In genomic region chr20:45157977-45158376, GRCh38 we compare ENCODE assay signal across 15 cellular contexts. TPM values are rescaled to one million over a fixed set of nuclear protein-coding genes. Genes with fewer than 3 reads are reported as not detected.
A peak's percentile ranks its signal among the peaks of the same experiment; 100 is the strongest.
DNase-seq lines count a peak whose midpoint lies in the region; ATAC-seq and TF ChIP-seq lines count a peak whose summit lies in the region.
"Had no signal": no experiment of that assay in that cellular context is flagged by ENCODE, and none has a peak within 500 bp of the region (broad histone marks: within the 10 kb centered on the region; RNA-seq: fewer than 3 reads in every experiment).

No MANE protein-coding gene starts in this region.

- no peak overlapping the region for H3K4me2 ChIP-seq in IMR-90 (ENCODE audit: low read depth, low read length)
- no peak overlapping the region for H3K4me2 ChIP-seq in mesenchymal stem cell (ENCODE audit: low read length, poor library complexity, severe bottlenecking)
- H3K4me2 ChIP-seq: BLaER1 had no signal

- in situ Hi-C loops in IMR-90 (cut with MboI; ENCODE audit: low sequenced_read_pairs) = no loop called here

- H4K5ac ChIP-seq in IMR-90 (ENCODE audit: low read depth, low read length) = no peak overlapping the region

- no peak for TF ChIP-seq CTCF in AG10803 (conservative IDR thresholded peaks at IDR 0.05; ENCODE audit: low read length)
- TF ChIP-seq CTCF in IMR-90 (conservative IDR thresholded peaks at IDR 0.05; ENCODE audit: low read depth, low read length) = no peak
- no peak for TF ChIP-seq CTCF in colonic mucosa (IDR thresholded peaks at IDR 0.05)

- no peak overlapping the region for H2BK120ac ChIP-seq in IMR-90 (ENCODE audit: low read depth, low read length)
- H2BK120ac ChIP-seq in mesenchymal stem cell (ENCODE audit: low read depth, low read length) = no peak overlapping the region

- H2BK15ac ChIP-seq in IMR-90 (ENCODE audit: low read depth, low read length) (no peak overlapping the region), mesenchymal stem cell (ENCODE audit: low read depth, poor library complexity, severe bottlenecking) (no peak overlapping the region)

- no peak overlapping the region for H3K27ac ChIP-seq in IMR-90 (ENCODE audit: insufficient read depth, low read length)
- peak overlapping the region; percentile 68 for H3K27ac ChIP-seq in colonic mucosa
- H3K27ac ChIP-seq in mesenchymal stem cell (ENCODE audit: low read length, poor library complexity, severe bottlenecking) = no peak overlapping the region
- H3K27ac ChIP-seq: BLaER1, parathyroid adenoma, SK-N-MC had no signal

- H3K27me3 ChIP-seq in IMR-90 (ENCODE audit: control insufficient read depth, insufficient read depth, low read length) (peaks cover 4% of the 10 kb centered on the region), colonic mucosa (no peaks in the 10 kb centered on the region), mesenchymal stem cell (ENCODE audit: control insufficient read depth in 1 of 2, insufficient read depth in 1 of 2, low read length in 2 of 2) (peaks cover 8 to 19% of the 10 kb centered on the region in 2 experiments)
- H3K27me3 ChIP-seq: BLaER1 had no signal

- no peak for TF ChIP-seq RAD21 in IMR-90 (IDR thresholded peaks at IDR 0.05; ENCODE audit: low read length)

- WGBS in IMR-90 (ENCODE audit: extremely low coverage in 2 of 2, insufficient read length in 1 of 2), 2 experiments = no CpG with 5 or more reads among the region's 1 CpG
- WGBS in mesenchymal stem cell = 35% methylated on average over 1 of the region's 1 CpG

- POLR2A ChIA-PET in IMR-90 (lab: Charles Lee; ENCODE audit: unreplicated experiment) = no interaction called here

- H2AFZ ChIP-seq in IMR-90 (replicated peaks; ENCODE audit: low read length, poor library complexity) = no peak overlapping the region
- no peak overlapping the region for H2AFZ ChIP-seq in mesenchymal stem cell (ENCODE audit: low read depth, low read length)
- H2AFZ ChIP-seq: parathyroid adenoma had no signal

- H4K91ac ChIP-seq in IMR-90 (ENCODE audit: insufficient read depth, low read depth, low read length) (no peak overlapping the region), mesenchymal stem cell (ENCODE audit: low read length) (no peak overlapping the region)

- H3K9me3 ChIP-seq in IMR-90 (ENCODE audit: control insufficient read depth, insufficient read depth, low read length) (no peaks in the 10 kb centered on the region), colonic mucosa (no peaks in the 10 kb centered on the region), mesenchymal stem cell (ENCODE audit: control insufficient read depth, low read length) (peaks cover 22% of the 10 kb centered on the region)

- no peak overlapping the region for H3K56ac ChIP-seq in IMR-90 (ENCODE audit: extremely low read depth, insufficient read depth, low read length)

- no peak overlapping the region for H4K8ac ChIP-seq in IMR-90 (ENCODE audit: low read depth in 2 of 2, low read length in 2 of 2)
- H4K8ac ChIP-seq in mesenchymal stem cell (ENCODE audit: low read length) = no peak overlapping the region

- H3K4me1 ChIP-seq in IMR-90 (ENCODE audit: control insufficient read depth, insufficient read depth, low read length) (peaks cover 2% of the 10 kb centered on the region; the same call in 1 of the 2 replicates), colonic mucosa (no peaks in the 10 kb centered on the region), mesenchymal stem cell (ENCODE audit: control insufficient read depth, insufficient read depth, low read depth, low read length) (no peaks in the 10 kb centered on the region)
- H3K4me1 ChIP-seq: BLaER1, parathyroid adenoma had no signal

- H2AK5ac ChIP-seq in IMR-90 (ENCODE audit: low read depth, low read length) = no peak overlapping the region
- no peak overlapping the region for H2AK5ac ChIP-seq in mesenchymal stem cell (ENCODE audit: low read length, severe bottlenecking)

- dilution Hi-C loops in IMR-90 (cut with HindIII; ENCODE audit: low sequenced_read_pairs, unreplicated experiment) = no loop called here

- no peaks in the 10 kb centered on the region for H4K20me1 ChIP-seq in IMR-90 (ENCODE audit: insufficient read depth, low read length)
- H4K20me1 ChIP-seq: BLaER1 had no signal

- H3K14ac ChIP-seq in IMR-90 (replicated peaks; ENCODE audit: low read depth, low read length) (no peak overlapping the region), mesenchymal stem cell (ENCODE audit: low read length in 2 of 2) (no peak overlapping the region)

- no peak overlapping the region for H3K4me3 ChIP-seq in AG10803 (ENCODE audit: low read length)
- no peak overlapping the region for H3K4me3 ChIP-seq in IMR-90 (ENCODE audit: insufficient read depth, low read depth, low read length)
- H3K4me3 ChIP-seq in colonic mucosa = no peak overlapping the region
- H3K4me3 ChIP-seq in mesenchymal stem cell (ENCODE audit: insufficient read depth in 1 of 2, low read depth in 1 of 2, low read length in 2 of 2) = peak overlapping the region in 1 of 2 experiments; percentile 25
- H3K4me3 ChIP-seq: BLaER1, K562, SK-N-MC had no signal

- H3K79me1 ChIP-seq in IMR-90 (ENCODE audit: low read depth in 1 of 2, low read length in 2 of 2) (no peaks in the 10 kb centered on the region), mesenchymal stem cell (replicated peaks; ENCODE audit: low read length, poor library complexity, severe bottlenecking) (no peaks in the 10 kb centered on the region)

- H3K4ac ChIP-seq in IMR-90 (ENCODE audit: low read depth, low read length) (no peak overlapping the region), mesenchymal stem cell (ENCODE audit: low read depth in 1 of 2, low read length in 2 of 2) (no peak overlapping the region)

- no peak overlapping the region for H2AK9ac ChIP-seq in IMR-90 (replicated peaks; ENCODE audit: low read depth, low read length, poor library complexity)

- ATAC-seq in IMR-90 (ENCODE audit: low read depth) (peak; percentile 60), GM18517 (IDR thresholded peaks at IDR 0.05; ENCODE audit: unreplicated experiment) (no peak)
- ATAC-seq: K562 had no signal

- H2BK5ac ChIP-seq in IMR-90 (ENCODE audit: low read depth, low read length, poor library complexity, severe bottlenecking) (no peak overlapping the region), mesenchymal stem cell (ENCODE audit: low read depth, low read length, poor library complexity, severe bottlenecking) (no peak overlapping the region)

- H2BK20ac ChIP-seq in IMR-90 (ENCODE audit: low read depth, low read length) = no peak overlapping the region

- peak; percentile 77 for DNase-seq in AG10803 (ENCODE audit: low read depth)
- peak; percentile 43 for DNase-seq in IMR-90
- peak; percentile 75 for DNase-seq in colonic mucosa
- peak; percentile 69 for DNase-seq in mesenchymal stem cell
- no peak for DNase-seq in NCI-H345 (lab: John Stamatoyannopoulos, UW)
- DNase-seq in SKM-1 (lab: John Stamatoyannopoulos, UW; ENCODE audit: unreplicated experiment) = no peak
- DNase-seq in COLO668 (lab: John Stamatoyannopoulos, UW; ENCODE audit: unreplicated experiment) = no peak
- DNase-seq: activated CD4-positive, alpha-beta memory T cell treated with anti-CD3 and anti-CD28 coated beads, Interleukin-2, amount 10 ng/mL, durations not matched to agents 7 days and 5 days had no signal

- no peaks in the 10 kb centered on the region for H3K9me1 ChIP-seq in IMR-90 (ENCODE audit: insufficient read depth, low read length)

- H3K18ac ChIP-seq in IMR-90 (ENCODE audit: low read depth, low read length) (no peak overlapping the region), mesenchymal stem cell (ENCODE audit: low read depth in 1 of 2, low read length in 2 of 2) (no peak overlapping the region)

- CTCF ChIA-PET in IMR-90 (lab: Yijun Ruan, JAX) = interaction anchor here (0.6 kb wide), 1 partner anchor 259 kb away, joined by 3 read pairs; no protein-coding TSS in a partner anchor

- no peak for TF ChIP-seq POLR2A in IMR-90 (IDR thresholded peaks at IDR 0.05; ENCODE audit: low read depth, low read length)

- intact Hi-C loops in IMR-90 (cut with micrococcal nuclease) = no loop called here
- intact Hi-C loops in colonic mucosa (cut with DNase I) = no loop called here

- no peaks in the 10 kb centered on the region for H3K36me3 ChIP-seq in IMR-90 (ENCODE audit: control insufficient read depth, insufficient read depth, low read length)
- H3K36me3 ChIP-seq in colonic mucosa = no peaks in the 10 kb centered on the region
- no peaks in the 10 kb centered on the region for H3K36me3 ChIP-seq in mesenchymal stem cell (ENCODE audit: control insufficient read depth in 1 of 2, insufficient read depth in 2 of 2, low read depth in 1 of 2, low read length in 2 of 2)
- H3K36me3 ChIP-seq: BLaER1 had no signal

- H3K23ac ChIP-seq in IMR-90 (ENCODE audit: low read depth, low read length) (no peak overlapping the region), mesenchymal stem cell (ENCODE audit: low read length in 2 of 2) (no peak overlapping the region)

- H3K9ac ChIP-seq in IMR-90 (ENCODE audit: low read depth, low read length) (no peak overlapping the region), colonic mucosa (ENCODE audit: low read depth in 2 of 2, low read length in 2 of 2) (no peak overlapping the region), mesenchymal stem cell (ENCODE audit: low read length) (peak overlapping the region; percentile 15)
- H3K9ac ChIP-seq: BLaER1, parathyroid adenoma had no signal

- no TSS peak for BruUV-seq in IMR-90 (replicated peaks; lab: Mats Ljungman, UMichigan)

- no peak overlapping the region for H2BK12ac ChIP-seq in mesenchymal stem cell (ENCODE audit: low read length in 2 of 2)

RNA-seq across cellular contexts. Expression of gene PI3, which starts 16.7 kb away (rescaled TPM):
- total RNA-seq in IMR-90 (2012; rRNA removed) (not detected in 2 replicates), colonic mucosa (100 to 1,000 TPM in 1 of 2 donors, 10 to 100 TPM in 1; 93.4 to 262 TPM)
- not detected in 2 replicates for polyA plus RNA-seq in IMR-90 (2012; rRNA removed)
- polyA plus RNA-seq in IMR-90 (2012; cell fraction: cytosol; rRNA removed) = not detected in 2 replicates
- not detected in 2 replicates for polyA plus RNA-seq in IMR-90 (2012; cell fraction: nucleus; rRNA removed; ENCODE audit: low replicate concordance)
- polyA plus RNA-seq in mesenchymal stem cell (2013, experiment 1 of 2) = not detected
- not detected for polyA plus RNA-seq in mesenchymal stem cell (2013, experiment 2 of 2)
- total RNA-seq: activated CD4-positive, alpha-beta memory T cell treated with anti-CD3 and anti-CD28 coated beads, Interleukin-2, amount 10 ng/mL, durations not matched to agents 7 days and 5 days; K562; NCI-H460; urinary bladder had no signal
- polyA plus RNA-seq: K562, urinary bladder had no signal

RNA-seq across cellular contexts. Expression of gene WFDC12, which starts 33.7 kb away (rescaled TPM):
- total RNA-seq in IMR-90 (2012; rRNA removed) = not detected in 2 replicates
- not detected in 2 replicates for polyA plus RNA-seq in IMR-90 (2012; rRNA removed)
- polyA plus RNA-seq in IMR-90 (2012; cell fraction: cytosol; rRNA removed) = not detected in 2 replicates
- not detected in 2 replicates for polyA plus RNA-seq in IMR-90 (2012; cell fraction: nucleus; rRNA removed; ENCODE audit: low replicate concordance)
- total RNA-seq in colonic mucosa = not detected
- not detected for polyA plus RNA-seq in mesenchymal stem cell (2013, experiment 1 of 2)
- polyA plus RNA-seq in mesenchymal stem cell (2013, experiment 2 of 2) = not detected
- total RNA-seq: activated CD4-positive, alpha-beta memory T cell treated with anti-CD3 and anti-CD28 coated beads, Interleukin-2, amount 10 ng/mL, durations not matched to agents 7 days and 5 days; K562; NCI-H460; urinary bladder had no signal
- polyA plus RNA-seq: K562, urinary bladder had no signal

RNA-seq across cellular contexts. Expression of gene WFDC5, which starts 43.0 kb away (rescaled TPM):
- total RNA-seq in IMR-90 (2012; rRNA removed) (not detected in 2 replicates), colonic mucosa (not detected)
- not detected in 2 replicates for polyA plus RNA-seq in IMR-90 (2012; rRNA removed)
- polyA plus RNA-seq in IMR-90 (2012; cell fraction: cytosol; rRNA removed) = not detected in 2 replicates
- polyA plus RNA-seq in IMR-90 (2012; cell fraction: nucleus; rRNA removed; ENCODE audit: low replicate concordance) = not detected in 2 replicates
- polyA plus RNA-seq in mesenchymal stem cell (2013, experiment 1 of 2) = not detected
- polyA plus RNA-seq in mesenchymal stem cell (2013, experiment 2 of 2) = not detected
- total RNA-seq: K562, NCI-H460 had no signal
- polyA plus RNA-seq: K562 had no signal

RNA-seq across cellular contexts. Expression of gene SEMG1, which starts 48.9 kb away (rescaled TPM):
- total RNA-seq in IMR-90 (2012; rRNA removed) (not detected in 2 replicates), colonic mucosa (1 to 10 TPM in 1 of 2 donors, under 1 TPM in 1; 0.42 to 1.0 TPM)
- polyA plus RNA-seq in IMR-90 (2012; rRNA removed) = not detected in 2 replicates
- polyA plus RNA-seq in IMR-90 (2012; cell fraction: cytosol; rRNA removed) = not detected in 2 replicates
- polyA plus RNA-seq in IMR-90 (2012; cell fraction: nucleus; rRNA removed; ENCODE audit: low replicate concordance) = not detected in 2 replicates
- not detected for polyA plus RNA-seq in mesenchymal stem cell (2013, experiment 1 of 2)
- not detected for polyA plus RNA-seq in mesenchymal stem cell (2013, experiment 2 of 2)
- total RNA-seq: activated CD4-positive, alpha-beta memory T cell treated with anti-CD3 and anti-CD28 coated beads, Interleukin-2, amount 10 ng/mL, durations not matched to agents 7 days and 5 days; K562; NCI-H460; urinary bladder had no signal
- polyA plus RNA-seq: K562, urinary bladder had no signal

RNA-seq across cellular contexts. Expression of gene KCNS1, which starts 57.0 kb away (rescaled TPM):
- total RNA-seq in IMR-90 (2012; rRNA removed) (0.54 and 0.56 TPM in 2 replicates), colonic mucosa (under 1 TPM in 1 of 2 donors, not detected in 1; 0.17 TPM)
- 0.46 and 0.62 TPM in 2 replicates for polyA plus RNA-seq in IMR-90 (2012; rRNA removed)
- polyA plus RNA-seq in IMR-90 (2012; cell fraction: cytosol; rRNA removed) = 0.48 and 0.85 TPM in 2 replicates
- polyA plus RNA-seq in IMR-90 (2012; cell fraction: nucleus; rRNA removed; ENCODE audit: low replicate concordance) = 0.33 and 0.55 TPM in 2 replicates
- 0.03 TPM for polyA plus RNA-seq in mesenchymal stem cell (2013, experiment 1 of 2)
- polyA plus RNA-seq in mesenchymal stem cell (2013, experiment 2 of 2) = 0.01 TPM
- total RNA-seq: K562, NCI-H460 had no signal
- polyA plus RNA-seq: K562 had no signal

Comparison
In these comparisons a context has a peak if more than half of its experiments do, and no peak if none do; other contexts are left out.
1. DNase-seq: peak in AG10803 (single experiment), IMR-90 (single experiment), colonic mucosa (single experiment) and mesenchymal stem cell (single experiment); none in NCI-H345 (single experiment), SKM-1 (single experiment) and COLO668 (single experiment).
2. RNA of gene PI3, which starts 16.7 kb away (total RNA-seq): 93.4 to 262 TPM in colonic mucosa; not detected in IMR-90; every median in the first group is over 10 times any median in the second.